Comparison of ENCODE assay signal across 17 cellular contexts in the genomic region with DNA sequence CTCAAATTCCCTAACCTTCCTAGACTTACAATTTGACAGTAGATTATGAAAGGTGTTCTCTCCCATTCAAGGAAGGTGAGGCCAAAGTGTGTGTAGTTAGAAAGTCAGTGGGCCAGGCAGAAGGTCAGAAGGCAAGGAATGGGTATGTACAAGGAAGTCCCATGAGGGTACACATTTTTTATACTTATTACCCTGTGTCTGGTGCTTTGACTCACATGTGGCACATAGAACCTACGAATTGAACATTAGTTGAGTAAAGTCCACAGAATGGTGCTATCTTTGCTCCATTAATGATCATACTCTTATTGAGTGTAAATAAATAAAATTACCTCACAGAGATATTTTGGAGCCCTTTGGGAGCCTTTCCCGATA. TPM values are rescaled to one million over a fixed set of nuclear protein-coding genes. Genes with fewer than 3 reads are reported as not detected.
DNase-seq lines count a peak whose midpoint lies in the region; ATAC-seq and TF ChIP-seq lines count a peak whose summit lies in the region.
"Had no signal": no experiment of that assay in that cellular context is flagged by ENCODE, and none has a peak within 500 bp of the region (broad histone marks: within the 10 kb centered on the region; RNA-seq: fewer than 3 reads in every experiment).

No MANE protein-coding gene starts in this region.

- peaks cover 8% of the 10 kb centered on the region for H3F3A ChIP-seq in smooth muscle cell (ENCODE audit: low read depth)
- H3F3A ChIP-seq in GM23248 (ENCODE audit: insufficient read depth): no peaks in the 10 kb centered on the region

- 19 to 26% methylated on average over 2 of the region's 2 CpGs for whole genome bisulfite sequencing in body of pancreas, 2 donors
- 37% methylated on average over 2 of the region's 2 CpGs for WGBS in right lobe of liver (ENCODE audit: insufficient coverage, low coverage, low lambda C conversion rate, missing lambda C conversion rate)
- 56% methylated on average over 2 of the region's 2 CpGs for WGBS in smooth muscle cell (ENCODE audit: low lambda C conversion rate)
- 7 to 9% methylated on average over 2 of the region's 2 CpGs for WGBS in GM23248 (ENCODE audit: low coverage in 1 of 2, low lambda C conversion rate in 2 of 2, missing lambda C conversion rate in 2 of 2), 2 experiments

- H3K79me2 ChIP-seq in smooth muscle cell (ENCODE audit: low read depth) (no peaks in the 10 kb centered on the region), GM23248 (ENCODE audit: insufficient read depth) (no peaks in the 10 kb centered on the region)

- no peaks in the 10 kb centered on the region for H3K9me3 Mint-ChIP-seq in CD8-positive, alpha-beta memory T cell

- peaks cover 13% of the 10 kb centered on the region for H3K4me1 ChIP-seq in CD8-positive, alpha-beta memory T cell (ENCODE audit: insufficient read depth, low read length)
- H3K4me1 ChIP-seq in body of pancreas (peaks cover 48% of the 10 kb centered on the region), right lobe of liver (peaks cover 0 to 44% (median 23%) of the 10 kb centered on the region in 4 donors), smooth muscle cell (ENCODE audit: low read depth) (peaks cover 8% of the 10 kb centered on the region), GM23248 (ENCODE audit: insufficient read depth) (no peaks in the 10 kb centered on the region), A673 (ENCODE audit: insufficient read depth, low read length, poor library complexity, severe bottlenecking) (no peaks in the 10 kb centered on the region)
- H3K4me1 ChIP-seq: SJCRH30 had no signal

- H3K27me3 ChIP-seq in CD8-positive, alpha-beta memory T cell (ENCODE audit: insufficient read depth, low read length, poor library complexity, severe bottlenecking): no peaks in the 10 kb centered on the region
- H3K27me3 ChIP-seq in body of pancreas (no peaks in the 10 kb centered on the region), right lobe of liver (no peaks in the 10 kb centered on the region), smooth muscle cell (ENCODE audit: low read depth) (no peaks in the 10 kb centered on the region), GM23248 (replicated peaks; ENCODE audit: insufficient read depth) (no peaks in the 10 kb centered on the region), A673 (replicated peaks; ENCODE audit: insufficient read depth, low read depth, low read length, poor library complexity) (no peaks in the 10 kb centered on the region)

- ATAC-seq in body of pancreas: peak; percentile 28
- ATAC-seq in right lobe of liver: peak in 3 of 4 donors; percentile 6 to 47 (median 22)
- ATAC-seq in HG02981 (IDR thresholded peaks at IDR 0.05; ENCODE audit: unreplicated experiment): no peak

- POLR2A ChIA-PET in CD8-positive, alpha-beta memory T cell (lab: Charles Lee): no interaction called here
- POLR2A ChIA-PET in A673 (lab: Charles Lee; ENCODE audit: low non-redundant PET): no interaction called here

- in situ Hi-C loops in GM23248 (cut with MboI): no loop called here

- peaks cover 12 to 46% (median 18%) of the 10 kb centered on the region in 3 donors for H3K36me3 Mint-ChIP-seq in CD8-positive, alpha-beta memory T cell

- TF ChIP-seq POLR2A in body of pancreas (IDR thresholded peaks at IDR 0.05) (no peak), right lobe of liver (IDR thresholded peaks at IDR 0.05) (no peak)

- no peaks in the 10 kb centered on the region for H3K27me3 Mint-ChIP-seq in CD8-positive, alpha-beta memory T cell
- H3K27me3 Mint-ChIP-seq: B cell had no signal

- DNase-seq in CD8-positive, alpha-beta memory T cell: no peak
- DNase-seq in body of pancreas (no peak), right lobe of liver (no peak), smooth muscle cell (lab: John Stamatoyannopoulos, UW; ENCODE audit: unreplicated experiment) (no peak), GM20000 (ENCODE audit: low spot score) (no peak), GM23248 (no peak), A673 (ENCODE audit: low spot score) (no peak)
- DNase-seq: KG1; NCI-H1092; NCI-H2107; NCI-H226; NCI-H526 treated with DMSO at 0.1 percent for 48 hours; NK-92 treated with Interleukin-12 subunit alpha and Interleukin-12 subunit beta, amount 100 ng/mL, for 24 hours; SJCRH30 had no signal

- H3K4me3 ChIP-seq in CD8-positive, alpha-beta memory T cell (ENCODE audit: low read length): no peak overlapping the region
- no peak overlapping the region for H3K4me3 ChIP-seq in body of pancreas
- H3K4me3 ChIP-seq in right lobe of liver: no peak overlapping the region
- H3K4me3 ChIP-seq in smooth muscle cell: no peak overlapping the region
- no peak overlapping the region for H3K4me3 ChIP-seq in GM23248
- H3K4me3 ChIP-seq in A673 (ENCODE audit: low read depth, low read length, poor library complexity, severe bottlenecking): no peak overlapping the region
- H3K4me3 ChIP-seq: SJCRH30 had no signal

- H4K20me1 ChIP-seq in smooth muscle cell (ENCODE audit: low read depth): no peaks in the 10 kb centered on the region
- no peaks in the 10 kb centered on the region for H4K20me1 ChIP-seq in GM23248 (ENCODE audit: insufficient read depth)

- H2AFZ ChIP-seq in smooth muscle cell (ENCODE audit: low read depth): no peak overlapping the region
- H2AFZ ChIP-seq in GM23248: no peak overlapping the region

- H3K9ac ChIP-seq in smooth muscle cell (ENCODE audit: low read depth): no peak overlapping the region
- H3K9ac ChIP-seq in GM23248: no peak overlapping the region

- H3K27ac ChIP-seq in CD8-positive, alpha-beta memory T cell (ENCODE audit: low read depth, low read length): no peak overlapping the region
- H3K27ac ChIP-seq in body of pancreas (peak overlapping the region; percentile 9 to 68 (median 50)), right lobe of liver (peak overlapping the region in 1 of 3 donors; percentile 42), smooth muscle cell (ENCODE audit: low read depth) (peak overlapping the region; percentile 72), GM23248 (no peak overlapping the region), A673 (ENCODE audit: low read depth, low read length, poor library complexity, severe bottlenecking) (no peak overlapping the region)
- H3K27ac ChIP-seq: RWPE1, SJCRH30 had no signal

- CTCF ChIA-PET in CD8-positive, alpha-beta memory T cell (lab: Charles Lee): no interaction called here
- CTCF ChIA-PET in A673 (lab: Charles Lee): no interaction called here

- BruUV-seq in A673 (replicated peaks; lab: Mats Ljungman, UMichigan): no TSS peak

- H3K4me1 Mint-ChIP-seq in CD8-positive, alpha-beta memory T cell: peaks cover 68 to 83% (median 81%) of the 10 kb centered on the region in 3 donors
- H3K4me1 Mint-ChIP-seq: B cell had no signal

- H3K4me3 Mint-ChIP-seq in CD8-positive, alpha-beta memory T cell: no peak overlapping the region
- H3K4me3 Mint-ChIP-seq: B cell had no signal

- H3K9me3 ChIP-seq in CD8-positive, alpha-beta memory T cell (ENCODE audit: low read length): no peaks in the 10 kb centered on the region
- H3K9me3 ChIP-seq in body of pancreas (no peaks in the 10 kb centered on the region), right lobe of liver (no peaks in the 10 kb centered on the region), smooth muscle cell (replicated peaks; ENCODE audit: low read depth) (no peaks in the 10 kb centered on the region), GM23248 (ENCODE audit: low read depth) (no peaks in the 10 kb centered on the region), A673 (ENCODE audit: low read depth, low read length, poor library complexity, severe bottlenecking) (no peaks in the 10 kb centered on the region)
- H3K9me3 ChIP-seq: SJCRH30 had no signal

- intact Hi-C loops in body of pancreas (cut with DNase I): no loop called here
- intact Hi-C loops in right lobe of liver (cut with DNase I): no loop called here
- intact Hi-C loops in A673 (cut with micrococcal nuclease; ENCODE audit: unreplicated experiment): no loop called here

- H3K27ac Mint-ChIP-seq in CD8-positive, alpha-beta memory T cell: peak overlapping the region in 5 of 8 donors; percentile 21 to 58 (median 50)
- H3K27ac Mint-ChIP-seq: B cell had no signal

- no peaks in the 10 kb centered on the region for H3K36me3 ChIP-seq in CD8-positive, alpha-beta memory T cell (ENCODE audit: insufficient read depth, low read length)
- H3K36me3 ChIP-seq in body of pancreas (replicated peaks in 1 of 2; ENCODE audit: insufficient read depth in 1 of 2, low read depth in 2 of 2) (no peaks in the 10 kb centered on the region), right lobe of liver (peaks cover 0 to 4% (median 0%) of the 10 kb centered on the region in 4 donors), smooth muscle cell (ENCODE audit: low read depth) (no peaks in the 10 kb centered on the region), GM23248 (ENCODE audit: low read depth) (no peaks in the 10 kb centered on the region), A673 (ENCODE audit: insufficient read depth, low read length, poor library complexity, severe bottlenecking) (no peaks in the 10 kb centered on the region)
- H3K36me3 ChIP-seq: SJCRH30 had no signal

- TF ChIP-seq CTCF in body of pancreas (IDR thresholded peaks at IDR 0.05) (no peak), right lobe of liver (IDR thresholded peaks at IDR 0.05) (no peak), smooth muscle cell (IDR thresholded peaks at IDR 0.05; ENCODE audit: borderline replicate concordance, insufficient read depth, poor library complexity, severe bottlenecking) (no peak), GM20000 (IDR thresholded peaks at IDR 0.05; ENCODE audit: extremely low read depth, missing control alignments) (no peak), A673 (conservative IDR thresholded peaks at IDR 0.05; ENCODE audit: low read depth, low read length) (no peak)

- no peaks in the 10 kb centered on the region for H3K9me2 ChIP-seq in GM23248 (ENCODE audit: insufficient read depth)

- peak overlapping the region; percentile 34 for H3K4me2 ChIP-seq in smooth muscle cell
- H3K4me2 ChIP-seq in GM23248 (ENCODE audit: unreplicated experiment): no peak overlapping the region

RNA-seq across cellular contexts. Expression of gene IQGAP2, which starts 55.4 kb away (rescaled TPM):
- total RNA-seq in CD8-positive, alpha-beta memory T cell: 10 to 100 TPM; 51.4 to 62.5 TPM
- 70.5 TPM for polyA plus RNA-seq in CD8-positive, alpha-beta memory T cell
- total RNA-seq in body of pancreas (10 to 100 TPM; 41.2 to 49.5 TPM), right lobe of liver (100 to 1,000 TPM in 5 of 6 experiments, 10 to 100 TPM in 1; 96.4 to 152 (median 123) TPM), smooth muscle cell (10.7 and 16.6 TPM in 2 replicates), A673 (2021) (26.8 and 34.0 TPM in 2 replicates)
- polyA plus RNA-seq in smooth muscle cell (5.7 and 7.3 TPM in 2 replicates), GM23248 (2016; fragmentation: Nextera tagmentation; extraction: Ambion mirVana) (0.11 TPM in 1 of 2 replicates, not detected in the other)
- total RNA-seq in GM23248 (2014; rRNA removed; shearing (Covaris generic)): not detected in 2 replicates

Comparison
In these comparisons a context has a peak if more than half of its experiments do, and no peak if none do; other contexts are left out.
1. H3K27ac ChIP-seq: peak in body of pancreas (4 of 4) and smooth muscle cell (single experiment); none in CD8-positive, alpha-beta memory T cell (single experiment), GM23248 (single experiment) and A673 (single experiment).
2. RNA of gene IQGAP2, which starts 55.4 kb away (total RNA-seq): 96.4 to 152 TPM in right lobe of liver, 51.4 to 62.5 TPM in CD8-positive, alpha-beta memory T cell, 41.2 to 49.5 TPM in body of pancreas, 26.8 to 34.0 TPM in A673 and 10.7 to 16.6 TPM in smooth muscle cell; not detected in GM23248; every median in the first group is over 10 times any median in the second.